In genomic region chr21:35311985-35312384, GRCh38 we compare ENCODE assay signal across 32 cellular contexts.
"Had no signal": no experiment of that assay in that cellular context is flagged by ENCODE, and none has a peak within 500 bp of the region (broad histone marks: within the 10 kb centered on the region; RNA-seq: fewer than 3 reads in every experiment).

No MANE protein-coding gene starts in this region.

- H3K27ac Mint-ChIP-seq: activated B cell treated with CpG ODN at 0.5 μM for 24 hours; activated CD4-positive, alpha-beta memory T cell treated with anti-CD3 and anti-CD28 coated beads for 36 hours; activated naive CD4-positive, alpha-beta T cell treated with anti-CD3 and anti-CD28 coated beads, Interleukin-2, amount 50 U/mL, for 24 hours; activated naive CD8-positive, alpha-beta T cell treated with anti-CD3 and anti-CD28 coated beads, Interleukin-2, amount 10 ng/mL, durations not matched to agents 7 days and 5 days; activated T-helper 2 cell treated with anti-CD3 and anti-CD28 coated beads, Interferon-gamma antibody, Interleukin-2, Interleukin-4, amounts not matched to agents 10 μg/mL and 5 μg/mL and 100 μg/mL, durations not matched to agents 14 hours and 24 hours and 36 hours had no signal

- H3K27ac ChIP-seq: ascending aorta, VCaP had no signal

- H3K27me3 ChIP-seq: ascending aorta, MG63 had no signal

- H3K4me3 ChIP-seq: ascending aorta, MG63 had no signal

- H3K4me3 Mint-ChIP-seq: activated B cell treated with CpG ODN at 0.5 μM for 24 hours; activated CD4-positive, alpha-beta memory T cell treated with anti-CD3 and anti-CD28 coated beads for 36 hours; activated naive CD4-positive, alpha-beta T cell treated with anti-CD3 and anti-CD28 coated beads, Interleukin-2, amount 50 U/mL, for 24 hours; activated naive CD8-positive, alpha-beta T cell treated with anti-CD3 and anti-CD28 coated beads, Interleukin-2, amount 10 ng/mL, durations not matched to agents 7 days and 5 days had no signal

- H3K4me1 ChIP-seq: ascending aorta had no signal

- H3K4me1 Mint-ChIP-seq: activated B cell treated with CpG ODN at 0.5 μM for 24 hours; activated naive CD4-positive, alpha-beta T cell treated with anti-CD3 and anti-CD28 coated beads, Interleukin-2, amount 50 U/mL, for 24 hours; activated naive CD8-positive, alpha-beta T cell treated with anti-CD3 and anti-CD28 coated beads, Interleukin-2, amount 10 ng/mL, durations not matched to agents 7 days and 5 days had no signal

- H3K36me3 ChIP-seq: ascending aorta, MG63 had no signal

- H3K9me3 Mint-ChIP-seq: activated CD4-positive, alpha-beta memory T cell treated with anti-CD3 and anti-CD28 coated beads for 36 hours; activated naive CD4-positive, alpha-beta T cell treated with anti-CD3 and anti-CD28 coated beads, Interleukin-2, amount 50 U/mL, for 24 hours had no signal

- H3K9me3 ChIP-seq: ascending aorta, MG63 had no signal

- DNase-seq: activated B cell treated with CpG ODN at 0.5 μM for 24 hours; activated CD4-positive, alpha-beta memory T cell treated with anti-CD3 and anti-CD28 coated beads for 36 hours; activated CD4-positive, alpha-beta T cell treated with anti-CD3 and anti-CD28 coated beads for 4 hours; activated CD4-positive, alpha-beta T cell treated with anti-CD3 and anti-CD28 coated beads, Interleukin-2, amount 50 U/mL, for 1 hour; activated CD4-positive, CD25-positive, alpha-beta regulatory T cell treated with anti-CD3 and anti-CD28 coated beads, Interleukin-2, amount 50 U/mL, for 72 hours; activated CD8-positive, alpha-beta memory T cell treated with anti-CD3 and anti-CD28 coated beads, Interleukin-2, amount 50 U/mL, for 4 hours; activated gamma-delta T cell; activated naive CD4-positive, alpha-beta T cell treated with Interleukin-2 at 50 U/mL for 16 hours; activated naive CD8-positive, alpha-beta T cell treated with anti-CD3 and anti-CD28 coated beads, Interleukin-2, amount 10 ng/mL, durations not matched to agents 7 days and 5 days; activated T-cell treated with anti-CD3 and anti-CD28 coated beads for 4 hours; activated T-cell treated with anti-CD3 and anti-CD28 coated beads, Interleukin-2, amount 50 U/mL, for 48 hours; amygdala; Kasumi-1; KG1; MG63; NCI-H1092; NCI-H1417; NCI-H146; NCI-H187; NCI-H2029 treated with DMSO at 0.1 percent for 48 hours; NCI-H226; NCI-H446 treated with DMSO at 0.1 percent for 48 hours; NCI-H524; Right ventricle myocardium superior; SW 1271; T-helper 1 cell; T-helper 2 cell; T-helper 9 cell had no signal

- H3K27me3 Mint-ChIP-seq: activated naive CD4-positive, alpha-beta T cell treated with anti-CD3 and anti-CD28 coated beads, Interleukin-2, amount 50 U/mL, for 24 hours had no signal

- H3K36me3 Mint-ChIP-seq: activated CD4-positive, alpha-beta memory T cell treated with anti-CD3 and anti-CD28 coated beads for 36 hours; activated naive CD4-positive, alpha-beta T cell treated with anti-CD3 and anti-CD28 coated beads, Interleukin-2, amount 50 U/mL, for 24 hours; activated naive CD8-positive, alpha-beta T cell treated with anti-CD3 and anti-CD28 coated beads, Interleukin-2, amount 10 ng/mL, durations not matched to agents 7 days and 5 days had no signal
